In genomic region chr5:146048994-146049703, GRCh38 we compare ENCODE assay signal across 9 cellular contexts. TPM values are rescaled to one million over a fixed set of nuclear protein-coding genes. Genes with fewer than 3 reads are reported as not detected.
DNase-seq lines count a peak whose midpoint lies in the region; TF ChIP-seq lines count a peak whose summit lies in the region.
"Had no signal": no experiment of that assay in that cellular context is flagged by ENCODE, and none has a peak within 500 bp of the region (broad histone marks: within the 10 kb centered on the region; RNA-seq: fewer than 3 reads in every experiment).

No MANE protein-coding gene starts in this region.

- TF ChIP-seq CTCF in Caco-2 (IDR thresholded peaks at IDR 0.05; ENCODE audit: insufficient read depth in 1 of 2, low read depth in 1 of 2, low read length in 1 of 2, severe bottlenecking in 1 of 2, unreplicated experiment in 1 of 2) (peak; percentile 80), astrocyte of the cerebellum (IDR thresholded peaks at IDR 0.05; ENCODE audit: low read depth, low read length, missing control alignments) (peak; percentile 74)

- BruUV-seq in Caco-2 (replicated peaks; lab: Mats Ljungman, UMichigan), result no TSS peak

- in situ Hi-C loops in astrocyte of the cerebellum (cut with HindIII; ENCODE audit: low sequenced_read_pairs), result no loop called here

- H3K4me3 ChIP-seq in Caco-2 (ENCODE audit: low read depth, low read length), result no peak overlapping the region
- H3K4me3 ChIP-seq in H7 (ENCODE audit: insufficient read depth, low read depth, low read length), result no peak overlapping the region
- no peak overlapping the region for H3K4me3 ChIP-seq in astrocyte of the cerebellum (ENCODE audit: low read depth, low read length)
- H3K4me3 ChIP-seq: skin epidermis had no signal

- POLR2A ChIA-PET in Caco-2 (lab: Charles Lee), result no interaction called here

- H3K27ac Mint-ChIP-seq in Caco-2 (ENCODE audit: unreplicated experiment), result peak overlapping the region; percentile 14
- no peak overlapping the region for H3K27ac Mint-ChIP-seq in activated naive CD4-positive, alpha-beta T cell treated with anti-CD3 and anti-CD28 coated beads, Interleukin-2, amount 10 ng/mL, durations not matched to agents 7 days and 5 days

- intact Hi-C loops in Caco-2 (cut with micrococcal nuclease; ENCODE audit: unreplicated experiment) (loop anchor here (1.0 to 2.0 kb wide), 8 partner anchors 30 to 368 kb away; partner anchors contain the start of genes PRELID2 and SH3RF2), posterior vena cava (cut with DNase I) (no loop called here)

- peaks cover 30% of the 10 kb centered on the region for H3K4me1 ChIP-seq in Caco-2

- CTCF ChIA-PET in Caco-2 (lab: Charles Lee), result no interaction called here
- CTCF ChIA-PET in activated naive CD4-positive, alpha-beta T cell treated with anti-CD3 and anti-CD28 coated beads, Interleukin-2, amount 10 ng/mL, durations not matched to agents 7 days and 5 days (lab: Charles Lee), result interaction anchor here (1.6 kb wide), 1 partner anchor 221 kb away, joined by 3 read pairs; no protein-coding TSS in a partner anchor

- H3K4me1 Mint-ChIP-seq in Caco-2 (ENCODE audit: low read depth, unreplicated experiment), result peaks cover 38% of the 10 kb centered on the region
- H3K4me1 Mint-ChIP-seq in activated naive CD4-positive, alpha-beta T cell treated with anti-CD3 and anti-CD28 coated beads, Interleukin-2, amount 10 ng/mL, durations not matched to agents 7 days and 5 days, result no peaks in the 10 kb centered on the region

- DNase-seq in Caco-2, result peak; percentile 58 to 75
- DNase-seq in H7, result peak; percentile 79
- peak; percentile 71 for DNase-seq in NCI-H345 (lab: John Stamatoyannopoulos, UW)
- peak; percentile 70 for DNase-seq in astrocyte of the cerebellum (ENCODE audit: low read depth)
- DNase-seq in hypothalamus (lab: John Stamatoyannopoulos, UW), result peak in 29 of 51 donors; percentile 1 to 45 (median 10)
- peak; percentile 3 to 4 for DNase-seq in stimulated activated CD8-positive, alpha-beta memory T cell treated with anti-CD3 and anti-CD28 coated beads, Interleukin-15, amount 100 ng/mL, for 48 hours (ENCODE audit: low read depth in 2 of 2)
- no peak for DNase-seq in posterior vena cava (ENCODE audit: low spot score)
- DNase-seq in activated naive CD4-positive, alpha-beta T cell treated with anti-CD3 and anti-CD28 coated beads, Interleukin-2, amount 10 ng/mL, durations not matched to agents 7 days and 5 days, result no peak

- H3K27me3 Mint-ChIP-seq in Caco-2 (ENCODE audit: insufficient read depth, unreplicated experiment), result no peaks in the 10 kb centered on the region
- H3K27me3 Mint-ChIP-seq in activated naive CD4-positive, alpha-beta T cell treated with anti-CD3 and anti-CD28 coated beads, Interleukin-2, amount 10 ng/mL, durations not matched to agents 7 days and 5 days, result peaks cover 5% of the 10 kb centered on the region

- no peaks in the 10 kb centered on the region for H3K9me3 Mint-ChIP-seq in Caco-2 (ENCODE audit: unreplicated experiment)
- no peaks in the 10 kb centered on the region for H3K9me3 Mint-ChIP-seq in activated naive CD4-positive, alpha-beta T cell treated with anti-CD3 and anti-CD28 coated beads, Interleukin-2, amount 10 ng/mL, durations not matched to agents 7 days and 5 days

- no peaks in the 10 kb centered on the region for H3K27me3 ChIP-seq in Caco-2 (replicated peaks; ENCODE audit: control insufficient read depth, insufficient read depth, low read length)
- H3K27me3 ChIP-seq in H7 (ENCODE audit: control insufficient read depth, insufficient read depth, low read length), result no peaks in the 10 kb centered on the region

- H3K36me3 ChIP-seq in Caco-2 (ENCODE audit: control insufficient read depth, insufficient read depth, low read length) (peaks cover 7% of the 10 kb centered on the region), H7 (replicated peaks; ENCODE audit: control insufficient read depth, insufficient read depth, low read length) (no peaks in the 10 kb centered on the region)

- H3K9me3 ChIP-seq in Caco-2, result no peaks in the 10 kb centered on the region

- peaks cover 64% of the 10 kb centered on the region for H3K36me3 Mint-ChIP-seq in Caco-2 (ENCODE audit: insufficient read depth, unreplicated experiment)
- no peaks in the 10 kb centered on the region for H3K36me3 Mint-ChIP-seq in activated naive CD4-positive, alpha-beta T cell treated with anti-CD3 and anti-CD28 coated beads, Interleukin-2, amount 10 ng/mL, durations not matched to agents 7 days and 5 days

- H3K4me3 Mint-ChIP-seq in Caco-2 (ENCODE audit: unreplicated experiment), result no peak overlapping the region
- no peak overlapping the region for H3K4me3 Mint-ChIP-seq in activated naive CD4-positive, alpha-beta T cell treated with anti-CD3 and anti-CD28 coated beads, Interleukin-2, amount 10 ng/mL, durations not matched to agents 7 days and 5 days

RNA-seq across cellular contexts. Expression of gene PLAC8L1, which starts 56.2 kb away (rescaled TPM):
- total RNA-seq in Caco-2 (2022) (1.0 TPM in 1 of 2 replicates, not detected in the other), posterior vena cava (under 1 TPM in 1 of 2 donors, not detected in 1; 0.43 TPM)
- 0.44 and 0.59 TPM in 2 replicates for total RNA-seq in H7 (2014; rRNA removed; shearing (Covaris generic))

Comparison
In these comparisons a context has a peak if more than half of its experiments do, and no peak if none do; other contexts are left out.
1. DNase-seq: peak in Caco-2 (2 of 2), H7 (single experiment), NCI-H345 (single experiment), astrocyte of the cerebellum (single experiment), hypothalamus (29 of 51) and stimulated activated CD8-positive, alpha-beta memory T cell treated with anti-CD3 and anti-CD28 coated beads, Interleukin-15, amount 100 ng/mL, for 48 hours (2 of 2); none in posterior vena cava (single experiment) and activated naive CD4-positive, alpha-beta T cell treated with anti-CD3 and anti-CD28 coated beads, Interleukin-2, amount 10 ng/mL, durations not matched to agents 7 days and 5 days (single experiment).